ENCODE assay signal across 12 cellular contexts in the genomic region with DNA sequence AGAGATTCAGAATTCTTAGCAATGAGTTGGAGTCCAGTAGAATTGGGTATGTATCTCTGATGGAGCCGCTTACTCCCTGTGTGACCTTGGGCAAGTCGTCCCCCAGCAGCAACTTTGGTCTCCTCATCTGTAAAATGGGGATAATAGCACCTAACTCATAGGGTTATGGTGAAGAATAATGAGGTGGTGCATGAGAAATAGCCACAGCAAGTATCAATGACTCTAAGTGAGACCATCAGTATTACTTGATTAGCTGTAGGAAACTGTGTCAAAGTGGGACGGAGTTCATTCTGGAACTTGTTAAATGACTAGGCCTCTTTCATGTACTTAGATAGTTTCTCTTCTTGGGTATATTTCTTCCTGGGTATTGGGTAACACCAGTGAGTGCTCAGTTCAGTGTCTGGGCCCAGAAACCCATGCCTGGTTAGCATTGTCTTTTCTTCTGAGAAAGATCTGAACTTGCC. TPM values are rescaled to one million over a fixed set of nuclear protein-coding genes. Genes with fewer than 3 reads are reported as not detected.
DNase-seq lines count a peak whose midpoint lies in the region; ATAC-seq, FAIRE-seq and TF ChIP-seq lines count a peak whose summit lies in the region.
"Had no signal": no experiment of that assay in that cellular context is flagged by ENCODE, and none has a peak within 500 bp of the region (broad histone marks: within the 10 kb centered on the region; RNA-seq: fewer than 3 reads in every experiment).

No MANE protein-coding gene starts in this region.

- CTCF ChIA-PET in activated CD8-positive, alpha-beta T cell treated with anti-CD3 and anti-CD28 coated beads, Interleukin-2, amount 10 ng/mL, durations not matched to agents 7 days and 5 days (lab: Charles Lee), result interaction anchor here (0.7 to 1.7 kb wide), 9 partner anchors 18 to 194 kb away, joined by 3 to 15 read pairs (median 3); no protein-coding TSS in a partner anchor

- TF ChIP-seq CTCF in GM12865 (IDR thresholded peaks at IDR 0.05; ENCODE audit: insufficient read depth, low read depth, low read length, missing control alignments) (no peak), endothelial cell (IDR thresholded peaks at IDR 0.05; ENCODE audit: unreplicated experiment) (no peak), pancreas (IDR thresholded peaks at IDR 0.05) (no peak)

- no peak for FAIRE-seq in pancreas (lab: Jason Lieb, UNC)
- FAIRE-seq: HTR-8/SVneo had no signal

- intact Hi-C loops in pancreas (cut with DNase I), result no loop called here

- no peak overlapping the region for H3K27ac ChIP-seq in pancreas

- no peaks in the 10 kb centered on the region for H3K4me1 ChIP-seq in pancreas

- POLR2A ChIA-PET in activated CD8-positive, alpha-beta T cell treated with anti-CD3 and anti-CD28 coated beads, Interleukin-2, amount 10 ng/mL, durations not matched to agents 7 days and 5 days (lab: Charles Lee), result interaction anchor here (0.8 to 1.8 kb wide), 2 partner anchors 15 to 20 kb away, joined by 3 to 7 read pairs; no protein-coding TSS in a partner anchor

- 84 to 91% methylated on average over 3 of the region's 3 CpGs for WGBS in pancreas, 2 donors

- peaks cover 77% of the 10 kb centered on the region for H3K4me1 Mint-ChIP-seq in activated CD8-positive, alpha-beta T cell treated with anti-CD3 and anti-CD28 coated beads, Interleukin-2, amount 10 ng/mL, durations not matched to agents 7 days and 5 days (ENCODE audit: low read depth)
- H3K4me1 Mint-ChIP-seq in endothelial cell (ENCODE audit: unreplicated experiment), result peaks cover 4% of the 10 kb centered on the region

- peak overlapping the region; percentile 71 for H3K27ac Mint-ChIP-seq in activated CD8-positive, alpha-beta T cell treated with anti-CD3 and anti-CD28 coated beads, Interleukin-2, amount 10 ng/mL, durations not matched to agents 7 days and 5 days
- no peak overlapping the region for H3K27ac Mint-ChIP-seq in endothelial cell (ENCODE audit: unreplicated experiment)

- H3K36me3 ChIP-seq in pancreas, result no peaks in the 10 kb centered on the region

- no peaks in the 10 kb centered on the region for H3K9me3 ChIP-seq in pancreas

- no peak overlapping the region for H3K4me3 ChIP-seq in GM12865 (ENCODE audit: low read depth, low read length)
- H3K4me3 ChIP-seq in pancreas, result no peak overlapping the region

- H3K9me3 Mint-ChIP-seq in activated CD8-positive, alpha-beta T cell treated with anti-CD3 and anti-CD28 coated beads, Interleukin-2, amount 10 ng/mL, durations not matched to agents 7 days and 5 days (ENCODE audit: insufficient read depth), result no peaks in the 10 kb centered on the region
- H3K9me3 Mint-ChIP-seq in endothelial cell (ENCODE audit: unreplicated experiment), result no peaks in the 10 kb centered on the region

- ATAC-seq in GM19395 (IDR thresholded peaks at IDR 0.05; ENCODE audit: unreplicated experiment) (peak; percentile 81), HG03095 (IDR thresholded peaks at IDR 0.05; ENCODE audit: unreplicated experiment) (peak; percentile 62), pancreas (no peak)
- ATAC-seq in activated CD8-positive, alpha-beta T cell treated with anti-CD3 and anti-CD28 coated beads, Interleukin-2, amount 10 ng/mL, durations not matched to agents 7 days and 5 days, result peak; percentile 71
- ATAC-seq: PC-3 had no signal

- DNase-seq in GM12865 (ENCODE audit: low read depth) (peak; percentile 94), activated gamma-delta T cell treated with Interleukin-2 at 50 U/mL for 16 hours (no peak), medulla oblongata (ENCODE audit: extremely low spot score) (no peak), endothelial cell (ENCODE audit: low spot score) (no peak), pancreas (no peak)
- peak; percentile 51 for DNase-seq in activated CD8-positive, alpha-beta T cell treated with anti-CD3 and anti-CD28 coated beads, Interleukin-2, amount 10 ng/mL, durations not matched to agents 7 days and 5 days
- DNase-seq: DMS79, PC-3 had no signal

- H3K4me3 Mint-ChIP-seq in activated CD8-positive, alpha-beta T cell treated with anti-CD3 and anti-CD28 coated beads, Interleukin-2, amount 10 ng/mL, durations not matched to agents 7 days and 5 days, result peak overlapping the region; percentile 23
- H3K4me3 Mint-ChIP-seq in endothelial cell (ENCODE audit: unreplicated experiment), result no peak overlapping the region

- no peaks in the 10 kb centered on the region for H3K27me3 ChIP-seq in pancreas

- no peaks in the 10 kb centered on the region for H3K27me3 Mint-ChIP-seq in activated CD8-positive, alpha-beta T cell treated with anti-CD3 and anti-CD28 coated beads, Interleukin-2, amount 10 ng/mL, durations not matched to agents 7 days and 5 days (ENCODE audit: low read depth)
- H3K27me3 Mint-ChIP-seq in endothelial cell (ENCODE audit: unreplicated experiment), result peaks cover 2% of the 10 kb centered on the region

- H3K36me3 Mint-ChIP-seq in activated CD8-positive, alpha-beta T cell treated with anti-CD3 and anti-CD28 coated beads, Interleukin-2, amount 10 ng/mL, durations not matched to agents 7 days and 5 days (ENCODE audit: low read depth), result peaks cover 67% of the 10 kb centered on the region
- no peaks in the 10 kb centered on the region for H3K36me3 Mint-ChIP-seq in endothelial cell (ENCODE audit: low read depth, unreplicated experiment)

RNA-seq across cellular contexts. Expression of a gene that starts 6.4 kb away (rescaled TPM):
- 100 to 1,000 TPM; 101 to 105 TPM for total RNA-seq in activated CD8-positive, alpha-beta T cell treated with anti-CD3 and anti-CD28 coated beads, Interleukin-2, amount 10 ng/mL, durations not matched to agents 7 days and 5 days
- total RNA-seq in endothelial cell (ENCODE audit: unreplicated experiment) (28.7 TPM), pancreas (1 to 10 TPM in 3 of 6 donors, under 1 TPM in 3; 0.19 to 4.3 (median 1.0) TPM)
- polyA plus RNA-seq in pancreas, result under 1 TPM; 0.19 to 0.30 TPM
- total RNA-seq: myocyte, PC-3 had no signal

Comparison
In these comparisons a context has a peak if more than half of its experiments do, and no peak if none do; other contexts are left out.
1. DNase-seq: peak in GM12865 (single experiment) and activated CD8-positive, alpha-beta T cell treated with anti-CD3 and anti-CD28 coated beads, Interleukin-2, amount 10 ng/mL, durations not matched to agents 7 days and 5 days (single experiment); none in activated gamma-delta T cell treated with Interleukin-2 at 50 U/mL for 16 hours (single experiment), medulla oblongata (single experiment), endothelial cell (single experiment) and pancreas (0 of 6).
2. ATAC-seq: peak in GM19395 (single experiment), HG03095 (single experiment) and activated CD8-positive, alpha-beta T cell treated with anti-CD3 and anti-CD28 coated beads, Interleukin-2, amount 10 ng/mL, durations not matched to agents 7 days and 5 days (single experiment); none in pancreas (0 of 4).